8 cellular contexts compared by ENCODE assay signal in genomic region chr4:26707342-26707741, GRCh38.
"Had no signal": no experiment of that assay in that cellular context is flagged by ENCODE, and none has a peak within 500 bp of the region (broad histone marks: within the 10 kb centered on the region; RNA-seq: fewer than 3 reads in every experiment).

No MANE protein-coding gene starts in this region.

- DNase-seq: GDM1, GF-D8 had no signal

- FAIRE-seq: G401.6, GM12891, GM12892, GM18507, GM19239 had no signal

- ATAC-seq: GM12878 had no signal

- H3K4me3 ChIP-seq: GM12878 had no signal
